In the genomic region with DNA sequence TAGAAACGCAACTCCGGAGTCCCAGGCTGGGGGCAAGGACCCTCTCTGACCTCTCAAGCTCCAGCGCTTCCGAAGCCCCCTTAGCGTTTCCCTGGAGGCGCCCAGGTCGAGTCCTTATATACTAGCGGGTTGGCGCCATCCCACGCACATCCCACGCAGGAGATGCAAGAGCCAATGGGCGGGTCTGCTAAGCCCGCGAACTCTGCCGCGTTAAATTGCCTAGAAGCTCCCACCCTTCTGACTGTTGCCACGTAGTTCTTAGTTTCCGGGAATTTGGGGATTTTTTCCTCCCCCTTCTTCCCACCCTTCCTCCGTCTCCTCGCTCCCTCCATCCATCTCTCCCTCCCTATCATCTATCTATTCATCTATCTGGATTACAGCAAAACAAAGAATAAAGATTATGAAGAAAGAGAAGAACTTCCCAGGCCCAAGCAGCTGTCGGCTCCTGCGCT, we compare ENCODE assay signal across 1 cellular context.
TF ChIP-seq lines count a peak whose summit lies in the region.

A gene with protein sequence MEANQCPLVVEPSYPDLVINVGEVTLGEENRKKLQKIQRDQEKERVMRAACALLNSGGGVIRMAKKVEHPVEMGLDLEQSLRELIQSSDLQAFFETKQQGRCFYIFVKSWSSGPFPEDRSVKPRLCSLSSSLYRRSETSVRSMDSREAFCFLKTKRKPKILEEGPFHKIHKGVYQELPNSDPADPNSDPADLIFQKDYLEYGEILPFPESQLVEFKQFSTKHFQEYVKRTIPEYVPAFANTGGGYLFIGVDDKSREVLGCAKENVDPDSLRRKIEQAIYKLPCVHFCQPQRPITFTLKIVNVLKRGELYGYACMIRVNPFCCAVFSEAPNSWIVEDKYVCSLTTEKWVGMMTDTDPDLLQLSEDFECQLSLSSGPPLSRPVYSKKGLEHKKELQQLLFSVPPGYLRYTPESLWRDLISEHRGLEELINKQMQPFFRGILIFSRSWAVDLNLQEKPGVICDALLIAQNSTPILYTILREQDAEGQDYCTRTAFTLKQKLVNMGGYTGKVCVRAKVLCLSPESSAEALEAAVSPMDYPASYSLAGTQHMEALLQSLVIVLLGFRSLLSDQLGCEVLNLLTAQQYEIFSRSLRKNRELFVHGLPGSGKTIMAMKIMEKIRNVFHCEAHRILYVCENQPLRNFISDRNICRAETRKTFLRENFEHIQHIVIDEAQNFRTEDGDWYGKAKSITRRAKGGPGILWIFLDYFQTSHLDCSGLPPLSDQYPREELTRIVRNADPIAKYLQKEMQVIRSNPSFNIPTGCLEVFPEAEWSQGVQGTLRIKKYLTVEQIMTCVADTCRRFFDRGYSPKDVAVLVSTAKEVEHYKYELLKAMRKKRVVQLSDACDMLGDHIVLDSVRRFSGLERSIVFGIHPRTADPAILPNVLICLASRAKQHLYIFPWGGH (minus strand): TSS at position 90 of the 452 bp plus-strand sequence. CDS start 9,814 bp downstream, outside the sequence.

TF ChIP-seq in HepG2, 621 proteins besides CTCF, POLR2A, EP300 and RAD21 (continued from another document):
- TF ChIP-seq, protein P1, sequence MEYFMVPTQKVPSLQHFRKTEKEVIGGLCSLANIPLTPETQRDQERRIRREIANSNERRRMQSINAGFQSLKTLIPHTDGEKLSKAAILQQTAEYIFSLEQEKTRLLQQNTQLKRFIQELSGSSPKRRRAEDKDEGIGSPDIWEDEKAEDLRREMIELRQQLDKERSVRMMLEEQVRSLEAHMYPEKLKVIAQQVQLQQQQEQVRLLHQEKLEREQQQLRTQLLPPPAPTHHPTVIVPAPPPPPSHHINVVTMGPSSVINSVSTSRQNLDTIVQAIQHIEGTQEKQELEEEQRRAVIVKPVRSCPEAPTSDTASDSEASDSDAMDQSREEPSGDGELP (IDR thresholded peaks at IDR 0.05; ENCODE audit: borderline replicate concordance, low read depth): no peak
- TF ChIP-seq, protein P2, sequence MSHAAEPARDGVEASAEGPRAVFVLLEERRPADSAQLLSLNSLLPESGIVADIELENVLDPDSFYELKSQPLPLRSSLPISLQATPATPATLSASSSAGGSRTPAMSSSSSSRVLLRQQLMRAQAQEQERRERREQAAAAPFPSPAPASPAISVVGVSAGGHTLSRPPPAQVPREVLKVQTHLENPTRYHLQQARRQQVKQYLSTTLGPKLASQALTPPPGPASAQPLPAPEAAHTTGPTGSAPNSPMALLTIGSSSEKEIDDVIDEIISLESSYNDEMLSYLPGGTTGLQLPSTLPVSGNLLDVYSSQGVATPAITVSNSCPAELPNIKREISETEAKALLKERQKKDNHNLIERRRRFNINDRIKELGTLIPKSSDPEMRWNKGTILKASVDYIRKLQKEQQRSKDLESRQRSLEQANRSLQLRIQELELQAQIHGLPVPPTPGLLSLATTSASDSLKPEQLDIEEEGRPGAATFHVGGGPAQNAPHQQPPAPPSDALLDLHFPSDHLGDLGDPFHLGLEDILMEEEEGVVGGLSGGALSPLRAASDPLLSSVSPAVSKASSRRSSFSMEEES (CRISPR knock-in tag; IDR thresholded peaks at IDR 0.05): no peak
- no peak for TF ChIP-seq HNRNPL (IDR thresholded peaks at IDR 0.05; ENCODE audit: low read depth, low read length)
- TF ChIP-seq ZNF75D (CRISPR knock-in tag; IDR thresholded peaks at IDR 0.05; ENCODE audit: borderline replicate concordance): no peak
- no peak for TF ChIP-seq ETV5 (CRISPR knock-in tag; IDR thresholded peaks at IDR 0.05; ENCODE audit: borderline replicate concordance)
- TF ChIP-seq NR2C2 (CRISPR knock-in tag; IDR thresholded peaks at IDR 0.05; ENCODE audit: borderline replicate concordance): no peak
- no peak for TF ChIP-seq SMAD9 (CRISPR knock-in tag; IDR thresholded peaks at IDR 0.05)
- TF ChIP-seq, protein P3, sequence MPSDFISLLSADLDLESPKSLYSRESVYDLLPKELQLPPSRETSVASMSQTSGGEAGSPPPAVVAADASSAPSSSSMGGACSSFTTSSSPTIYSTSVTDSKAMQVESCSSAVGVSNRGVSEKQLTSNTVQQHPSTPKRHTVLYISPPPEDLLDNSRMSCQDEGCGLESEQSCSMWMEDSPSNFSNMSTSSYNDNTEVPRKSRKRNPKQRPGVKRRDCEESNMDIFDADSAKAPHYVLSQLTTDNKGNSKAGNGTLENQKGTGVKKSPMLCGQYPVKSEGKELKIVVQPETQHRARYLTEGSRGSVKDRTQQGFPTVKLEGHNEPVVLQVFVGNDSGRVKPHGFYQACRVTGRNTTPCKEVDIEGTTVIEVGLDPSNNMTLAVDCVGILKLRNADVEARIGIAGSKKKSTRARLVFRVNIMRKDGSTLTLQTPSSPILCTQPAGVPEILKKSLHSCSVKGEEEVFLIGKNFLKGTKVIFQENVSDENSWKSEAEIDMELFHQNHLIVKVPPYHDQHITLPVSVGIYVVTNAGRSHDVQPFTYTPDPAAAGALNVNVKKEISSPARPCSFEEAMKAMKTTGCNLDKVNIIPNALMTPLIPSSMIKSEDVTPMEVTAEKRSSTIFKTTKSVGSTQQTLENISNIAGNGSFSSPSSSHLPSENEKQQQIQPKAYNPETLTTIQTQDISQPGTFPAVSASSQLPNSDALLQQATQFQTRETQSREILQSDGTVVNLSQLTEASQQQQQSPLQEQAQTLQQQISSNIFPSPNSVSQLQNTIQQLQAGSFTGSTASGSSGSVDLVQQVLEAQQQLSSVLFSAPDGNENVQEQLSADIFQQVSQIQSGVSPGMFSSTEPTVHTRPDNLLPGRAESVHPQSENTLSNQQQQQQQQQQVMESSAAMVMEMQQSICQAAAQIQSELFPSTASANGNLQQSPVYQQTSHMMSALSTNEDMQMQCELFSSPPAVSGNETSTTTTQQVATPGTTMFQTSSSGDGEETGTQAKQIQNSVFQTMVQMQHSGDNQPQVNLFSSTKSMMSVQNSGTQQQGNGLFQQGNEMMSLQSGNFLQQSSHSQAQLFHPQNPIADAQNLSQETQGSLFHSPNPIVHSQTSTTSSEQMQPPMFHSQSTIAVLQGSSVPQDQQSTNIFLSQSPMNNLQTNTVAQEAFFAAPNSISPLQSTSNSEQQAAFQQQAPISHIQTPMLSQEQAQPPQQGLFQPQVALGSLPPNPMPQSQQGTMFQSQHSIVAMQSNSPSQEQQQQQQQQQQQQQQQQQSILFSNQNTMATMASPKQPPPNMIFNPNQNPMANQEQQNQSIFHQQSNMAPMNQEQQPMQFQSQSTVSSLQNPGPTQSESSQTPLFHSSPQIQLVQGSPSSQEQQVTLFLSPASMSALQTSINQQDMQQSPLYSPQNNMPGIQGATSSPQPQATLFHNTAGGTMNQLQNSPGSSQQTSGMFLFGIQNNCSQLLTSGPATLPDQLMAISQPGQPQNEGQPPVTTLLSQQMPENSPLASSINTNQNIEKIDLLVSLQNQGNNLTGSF (CRISPR knock-in tag; IDR thresholded peaks at IDR 0.05): no peak
- TF ChIP-seq NONO (IDR thresholded peaks at IDR 0.05): no peak
- no peak for TF ChIP-seq NONO (CRISPR knock-in tag; conservative IDR thresholded peaks at IDR 0.05)
- no peak for TF ChIP-seq MLLT10 (CRISPR knock-in tag; IDR thresholded peaks at IDR 0.05)
